In the genomic region with DNA sequence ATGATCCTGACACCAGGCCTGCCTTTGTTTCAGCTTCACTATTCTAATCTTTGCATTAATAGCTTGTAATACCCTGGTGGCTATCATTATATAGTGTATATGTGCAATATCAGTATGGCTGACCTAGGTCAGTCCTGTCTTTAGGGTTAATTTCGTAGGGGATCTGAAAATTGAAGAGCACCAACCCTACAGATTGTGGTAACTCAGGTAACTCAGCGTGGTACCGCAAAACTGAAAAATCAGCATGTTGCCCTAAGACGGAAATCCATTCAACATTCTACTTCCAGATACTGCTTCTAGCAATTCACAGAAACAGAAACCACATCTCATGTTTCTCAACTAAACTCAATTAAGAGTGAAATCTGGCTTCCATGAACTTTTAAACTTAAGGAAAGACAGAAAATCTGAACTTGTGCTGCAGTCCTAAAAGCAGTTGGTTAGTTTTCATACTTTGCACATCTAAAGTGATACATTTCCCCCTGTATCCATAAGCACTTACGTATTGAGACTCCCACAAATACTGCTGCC, we compare ENCODE assay signal across 27 cellular contexts.
"Had no signal": no experiment of that assay in that cellular context is flagged by ENCODE, and none has a peak within 500 bp of the region (broad histone marks: within the 10 kb centered on the region; RNA-seq: fewer than 3 reads in every experiment).

No MANE protein-coding gene starts in this region.

- ATAC-seq: activated CD8-positive, alpha-beta memory T cell treated with anti-CD3 and anti-CD28 coated beads, Interleukin-2, amount 10 ng/mL, durations not matched to agents 7 days and 5 days; activated T-helper 17 cell treated with anti-CD3 and anti-CD28 coated beads, Interleukin-2, amount 50 U/mL, for 72 hours; body of pancreas; Panc1; Right ventricle myocardium inferior; WTC11 had no signal

- H3K27me3 Mint-ChIP-seq: activated CD8-positive, alpha-beta memory T cell treated with anti-CD3 and anti-CD28 coated beads, Interleukin-2, amount 10 ng/mL, durations not matched to agents 7 days and 5 days; activated T-helper 17 cell treated with anti-CD3 and anti-CD28 coated beads, Interleukin-2, amount 50 U/mL, for 72 hours; central memory CD8-positive, alpha-beta T cell had no signal

- H3K27me3 ChIP-seq: ascending aorta, body of pancreas had no signal

- H3K4me3 Mint-ChIP-seq: activated CD8-positive, alpha-beta memory T cell treated with anti-CD3 and anti-CD28 coated beads, Interleukin-2, amount 10 ng/mL, durations not matched to agents 7 days and 5 days; activated T-helper 17 cell treated with anti-CD3 and anti-CD28 coated beads, Interleukin-2, amount 50 U/mL, for 72 hours; central memory CD8-positive, alpha-beta T cell; T-helper 1 cell treated with Interleukin-12 subunit alpha and Interleukin-12 subunit beta and Interleukin-4 antibody, amounts not matched to agents 30 μg/mL and 1 μg/mL, for 36 hours; WTC11 had no signal

- H3K9me3 ChIP-seq: ascending aorta, body of pancreas had no signal

- H3K9me3 Mint-ChIP-seq: activated T-helper 17 cell treated with anti-CD3 and anti-CD28 coated beads, Interleukin-2, amount 50 U/mL, for 72 hours; central memory CD8-positive, alpha-beta T cell; WTC11 had no signal

- DNase-seq: activated CD4-positive, CD25-positive, alpha-beta regulatory T cell treated with anti-CD3 and anti-CD28 coated beads, Interleukin-2, amount 50 U/mL, for 72 hours; activated CD8-positive, alpha-beta memory T cell treated with anti-CD3 and anti-CD28 coated beads, Interleukin-2, amount 10 ng/mL, durations not matched to agents 7 days and 5 days; activated gamma-delta T cell; activated naive CD4-positive, alpha-beta T cell treated with anti-CD3 and anti-CD28 coated beads, Interleukin-2, amount 50 U/mL, for 16 hours; activated T-cell treated with anti-CD3 and anti-CD28 coated beads, Interleukin-2, amount 50 U/mL, for 48 hours; amniotic stem cell; body of pancreas; cortex of kidney; KBM-7; NCI-H1092; NCI-H1417; NCI-H1930; NCI-H2107; NCI-H2171 treated with DMSO at 0.1 percent for 48 hours; NCI-H226; NCI-H526; NCI-H774; OCI-M1; RPMI8226; T-helper 9 cell had no signal

- H3K27ac ChIP-seq: ascending aorta, body of pancreas had no signal

- H3K4me3 ChIP-seq: ascending aorta, body of pancreas had no signal

- H3K27ac Mint-ChIP-seq: activated CD8-positive, alpha-beta memory T cell treated with anti-CD3 and anti-CD28 coated beads, Interleukin-2, amount 10 ng/mL, durations not matched to agents 7 days and 5 days; activated T-helper 17 cell treated with anti-CD3 and anti-CD28 coated beads, Interleukin-2, amount 50 U/mL, for 72 hours; T-helper 1 cell treated with Interleukin-12 subunit alpha and Interleukin-12 subunit beta and Interleukin-4 antibody, amounts not matched to agents 30 μg/mL and 1 μg/mL, for 36 hours; WTC11 had no signal

- H3K4me1 Mint-ChIP-seq: activated T-helper 17 cell treated with anti-CD3 and anti-CD28 coated beads, Interleukin-2, amount 50 U/mL, for 72 hours; central memory CD8-positive, alpha-beta T cell; WTC11 had no signal
